In the genomic region with DNA sequence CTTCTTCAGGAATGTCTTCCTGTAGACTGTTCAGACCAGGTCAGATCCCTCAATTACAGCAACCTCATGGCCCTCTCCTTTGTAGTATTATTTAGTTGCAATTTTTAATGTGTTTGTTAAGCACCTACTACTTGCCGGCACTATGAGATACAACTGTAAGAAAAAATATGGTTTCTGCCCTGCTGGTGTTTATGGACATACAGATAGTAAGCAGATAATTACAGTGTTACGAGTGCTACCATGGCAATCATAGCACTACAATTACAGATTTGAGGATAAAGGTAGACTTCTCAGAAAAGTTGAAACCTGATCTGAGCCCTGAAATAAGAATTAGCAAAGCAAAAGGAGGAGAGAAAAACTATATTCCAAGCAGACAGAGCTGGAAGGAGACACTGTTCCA, we compare ENCODE assay signal across 1 cellular context.
TF ChIP-seq lines count a peak whose summit lies in the region.

No MANE protein-coding gene starts in this region.

TF ChIP-seq in SK-N-SH treated with all-trans-retinoic acid at 6 μM for 48 hours, 23 proteins besides CTCF, POLR2A, EP300 and RAD21:
- TF ChIP-seq ZC3H10 (CRISPR knock-in tag; IDR thresholded peaks at IDR 0.05) (no peak), ZFP3 (CRISPR knock-in tag; IDR thresholded peaks at IDR 0.05) (no peak), ZFP30 (CRISPR knock-in tag; IDR thresholded peaks at IDR 0.05) (no peak), ZNF565 (CRISPR knock-in tag; conservative IDR thresholded peaks at IDR 0.05; ENCODE audit: low read depth) (no peak), TCF4 (CRISPR knock-in tag; IDR thresholded peaks at IDR 0.05; ENCODE audit: borderline replicate concordance) (no peak), ZNF8 (CRISPR knock-in tag; IDR thresholded peaks at IDR 0.05) (no peak), ARNTL (CRISPR knock-in tag; IDR thresholded peaks at IDR 0.05; ENCODE audit: borderline replicate concordance, low read depth) (no peak), CSDC2 (CRISPR knock-in tag; IDR thresholded peaks at IDR 0.05) (no peak), SNAI2 (CRISPR knock-in tag; IDR thresholded peaks at IDR 0.05) (no peak), OSR1 (CRISPR knock-in tag; IDR thresholded peaks at IDR 0.05) (no peak), CREB5 (CRISPR knock-in tag; IDR thresholded peaks at IDR 0.05; ENCODE audit: low read depth) (no peak), PATZ1 (CRISPR knock-in tag; IDR thresholded peaks at IDR 0.05; ENCODE audit: borderline replicate concordance) (no peak), GLIS3 (CRISPR knock-in tag; IDR thresholded peaks at IDR 0.05) (no peak), ISL1 (CRISPR knock-in tag; IDR thresholded peaks at IDR 0.05) (no peak)
